In the genomic region with DNA sequence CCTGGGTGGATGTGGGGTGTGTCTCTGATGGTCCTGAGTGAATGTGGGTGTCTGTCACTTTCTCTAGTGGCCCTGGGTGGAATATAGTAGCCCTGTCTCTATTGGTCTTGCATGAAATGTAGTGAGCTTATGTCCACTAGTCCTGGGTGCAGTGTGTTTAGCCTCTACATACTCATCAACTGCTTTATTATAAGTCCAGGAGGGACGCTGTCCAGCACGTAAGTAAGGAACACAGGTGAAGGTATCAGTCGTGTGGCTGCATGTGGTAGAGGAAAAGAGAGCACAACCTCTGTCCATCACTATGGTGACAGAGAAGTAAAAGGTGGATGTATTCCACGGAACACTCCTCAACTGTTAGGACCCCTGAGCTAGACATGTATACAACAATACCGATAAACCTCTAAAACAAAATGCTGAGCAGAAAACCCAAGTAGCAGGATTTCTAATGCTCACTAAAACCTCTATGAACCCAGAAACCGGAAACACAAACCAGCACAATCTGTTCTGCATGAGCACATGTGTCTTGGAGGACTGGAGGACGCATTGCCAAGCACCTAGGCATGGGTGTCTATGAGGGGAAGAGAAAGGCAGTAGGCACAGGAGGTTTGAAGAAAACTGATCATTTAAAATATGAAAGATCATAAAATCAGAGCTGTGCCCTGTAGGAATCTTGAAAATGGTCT, we compare ENCODE assay signal across 20 cellular contexts. TPM values are rescaled to one million over a fixed set of nuclear protein-coding genes. Genes with fewer than 3 reads are reported as not detected.
A peak's percentile ranks its signal among the peaks of the same experiment; 100 is the strongest.
DNase-seq lines count a peak whose midpoint lies in the region; ATAC-seq and TF ChIP-seq lines count a peak whose summit lies in the region.
"Had no signal": no experiment of that assay in that cellular context is flagged by ENCODE, and none has a peak within 500 bp of the region (broad histone marks: within the 10 kb centered on the region; RNA-seq: fewer than 3 reads in every experiment).

No MANE protein-coding gene starts in this region.

- H3K9me2 ChIP-seq in Loucy (replicated peaks; ENCODE audit: low read depth, low read length): no peaks in the 10 kb centered on the region

- TF ChIP-seq CTCF in Loucy (conservative IDR thresholded peaks at IDR 0.05; ENCODE audit: low read length): no peak
- TF ChIP-seq CTCF in foreskin keratinocyte (conservative IDR thresholded peaks at IDR 0.05): no peak
- no peak for TF ChIP-seq CTCF in ovary (IDR thresholded peaks at IDR 0.05)

- no peaks in the 10 kb centered on the region for H4K20me1 ChIP-seq in Loucy (ENCODE audit: insufficient read depth, low read length, poor library complexity, severe bottlenecking)

- H3K4me3 Mint-ChIP-seq in memory B cell: no peak overlapping the region
- no peak overlapping the region for H3K4me3 Mint-ChIP-seq in activated naive CD8-positive, alpha-beta T cell treated with anti-CD3 and anti-CD28 coated beads for 36 hours
- H3K4me3 Mint-ChIP-seq: CD14-positive monocyte had no signal

- H3K36me3 Mint-ChIP-seq in memory B cell: no peaks in the 10 kb centered on the region
- no peaks in the 10 kb centered on the region for H3K36me3 Mint-ChIP-seq in activated naive CD8-positive, alpha-beta T cell treated with anti-CD3 and anti-CD28 coated beads for 36 hours
- H3K36me3 Mint-ChIP-seq: CD14-positive monocyte had no signal

- H3K4me1 Mint-ChIP-seq in memory B cell: peaks cover 8% of the 10 kb centered on the region
- no peaks in the 10 kb centered on the region for H3K4me1 Mint-ChIP-seq in activated naive CD8-positive, alpha-beta T cell treated with anti-CD3 and anti-CD28 coated beads for 36 hours
- H3K4me1 Mint-ChIP-seq: CD14-positive monocyte had no signal

- no peaks in the 10 kb centered on the region for H3K79me2 ChIP-seq in Loucy (ENCODE audit: insufficient read depth, low read length)

- TF ChIP-seq EP300 in ovary (IDR thresholded peaks at IDR 0.05): no peak

- H3F3A ChIP-seq in Loucy (ENCODE audit: low read depth): no peaks in the 10 kb centered on the region

- DNase-seq in activated CD8-positive, alpha-beta memory T cell treated with anti-CD3 and anti-CD28 coated beads, Interleukin-2, amount 50 U/mL, for 48 hours: peak; percentile 29
- DNase-seq in activated CD8-positive, alpha-beta memory T cell treated with anti-CD3 and anti-CD28 coated beads for 24 hours: no peak
- DNase-seq in memory B cell (ENCODE audit: low spot score in 2 of 2) (no peak), foreskin keratinocyte (no peak), ovary (no peak)
- no peak for DNase-seq in activated naive CD8-positive, alpha-beta T cell treated with anti-CD3 and anti-CD28 coated beads for 36 hours
- DNase-seq: 8988T, GDM1, H7, IMR-90, Karpas-422, NCI-H1417, NCI-H187, NCI-H446, NCI-H526, Right ventricle myocardium superior had no signal

- peaks cover 6% of the 10 kb centered on the region for H3K27me3 Mint-ChIP-seq in memory B cell
- peaks cover 14% of the 10 kb centered on the region for H3K27me3 Mint-ChIP-seq in activated naive CD8-positive, alpha-beta T cell treated with anti-CD3 and anti-CD28 coated beads for 36 hours

- H3K9me3 ChIP-seq in Loucy (ENCODE audit: insufficient read depth, low read depth, low read length) (no peaks in the 10 kb centered on the region), ovary (no peaks in the 10 kb centered on the region)

- intact Hi-C loops in ovary (cut with DNase I): no loop called here

- H3K27ac ChIP-seq in foreskin keratinocyte (no peak overlapping the region), ovary (no peak overlapping the region)

- H3K9me3 Mint-ChIP-seq in memory B cell: no peaks in the 10 kb centered on the region
- no peaks in the 10 kb centered on the region for H3K9me3 Mint-ChIP-seq in activated naive CD8-positive, alpha-beta T cell treated with anti-CD3 and anti-CD28 coated beads for 36 hours

- no peak for TF ChIP-seq POLR2A in ovary (IDR thresholded peaks at IDR 0.05)

- peaks cover 10% of the 10 kb centered on the region for H3K4me1 ChIP-seq in Loucy (ENCODE audit: insufficient read depth, low read length, poor library complexity, severe bottlenecking)
- H3K4me1 ChIP-seq in foreskin keratinocyte: no peaks in the 10 kb centered on the region
- no peaks in the 10 kb centered on the region for H3K4me1 ChIP-seq in ovary (ENCODE audit: insufficient read depth)

- H3K27me3 ChIP-seq in Loucy (ENCODE audit: insufficient read depth, low read length, poor library complexity, severe bottlenecking) (no peaks in the 10 kb centered on the region), foreskin keratinocyte (peaks cover 62% of the 10 kb centered on the region), ovary (no peaks in the 10 kb centered on the region)

- H3K9ac ChIP-seq in Loucy (ENCODE audit: low read depth, low read length, poor library complexity, severe bottlenecking): no peak overlapping the region

- 63 to 68% (median 67%) methylated on average over 7 of the region's 7 CpGs for WGBS in ovary, 3 donors

- no peak overlapping the region for H2AFZ ChIP-seq in Loucy (ENCODE audit: low read length)

- no peaks in the 10 kb centered on the region for H3K36me3 ChIP-seq in Loucy (ENCODE audit: insufficient read depth, low read length)
- H3K36me3 ChIP-seq in ovary: no peaks in the 10 kb centered on the region

- H3K4me3 ChIP-seq in Loucy (ENCODE audit: low read length, poor library complexity, severe bottlenecking): no peak overlapping the region
- no peak overlapping the region for H3K4me3 ChIP-seq in ovary

- H3K27ac Mint-ChIP-seq in memory B cell: no peak overlapping the region
- no peak overlapping the region for H3K27ac Mint-ChIP-seq in activated naive CD8-positive, alpha-beta T cell treated with anti-CD3 and anti-CD28 coated beads for 36 hours

- H3K4me2 ChIP-seq in Loucy (ENCODE audit: low read depth, low read length, poor library complexity, severe bottlenecking): peak overlapping the region; percentile 20

- ATAC-seq in memory B cell (ENCODE audit: low read depth): peak; percentile 19
- no peak for ATAC-seq in foreskin keratinocyte

RNA-seq across cellular contexts. Expression of gene LTF, which starts 11.0 kb away (rescaled TPM):
- not detected in 2 replicates for total RNA-seq in foreskin keratinocyte
- not detected in 2 replicates for polyA plus RNA-seq in foreskin keratinocyte
- total RNA-seq in activated naive CD8-positive, alpha-beta T cell treated with anti-CD3 and anti-CD28 coated beads for 36 hours: not detected
- total RNA-seq in ovary: 10 to 100 TPM in 1 of 7 donors, 1 to 10 TPM in 4, under 1 TPM in 2; 0.56 to 23.7 (median 1.2) TPM
- polyA plus RNA-seq in ovary: 1 to 10 TPM in 1 of 2 donors, under 1 TPM in 1; 0.86 to 1.5 TPM
- total RNA-seq: H7, IMR-90, MCF 10A had no signal
- polyA plus RNA-seq: CD14-positive monocyte, IMR-90 had no signal

RNA-seq across cellular contexts. Expression of gene RTP3, which starts 44.1 kb away (rescaled TPM):
- total RNA-seq in foreskin keratinocyte: not detected in 2 replicates
- polyA plus RNA-seq in foreskin keratinocyte: not detected in 2 replicates
- not detected for total RNA-seq in activated naive CD8-positive, alpha-beta T cell treated with anti-CD3 and anti-CD28 coated beads for 36 hours
- not detected for total RNA-seq in ovary
- polyA plus RNA-seq in ovary: not detected
- total RNA-seq: MCF 10A, Right ventricle myocardium superior, SK-MEL-5 had no signal
- polyA plus RNA-seq: CD14-positive monocyte had no signal

RNA-seq across cellular contexts. Expression of gene CCRL2, which starts 46.6 kb away (rescaled TPM):
- not detected in 2 replicates for total RNA-seq in foreskin keratinocyte
- polyA plus RNA-seq in foreskin keratinocyte: not detected in 2 replicates
- 1 to 10 TPM; 3.1 to 3.4 TPM for total RNA-seq in activated naive CD8-positive, alpha-beta T cell treated with anti-CD3 and anti-CD28 coated beads for 36 hours
- 1 to 10 TPM in 3 of 7 donors, under 1 TPM in 3, not detected in 1; 0.72 to 4.4 (median 1.0) TPM for total RNA-seq in ovary
- polyA plus RNA-seq in ovary: 1 to 10 TPM; 1.2 to 5.4 TPM
- total RNA-seq: H7, MCF 10A, SK-MEL-5 had no signal
